22 cellular contexts compared by ENCODE assay signal in genomic region chr3:5677560-5677959, GRCh38.
DNase-seq lines count a peak whose midpoint lies in the region; FAIRE-seq and TF ChIP-seq lines count a peak whose summit lies in the region.
"Had no signal": no experiment of that assay in that cellular context is flagged by ENCODE, and none has a peak within 500 bp of the region (broad histone marks: within the 10 kb centered on the region; RNA-seq: fewer than 3 reads in every experiment).

No MANE protein-coding gene starts in this region.

- H3K4me3 ChIP-seq in OCI-LY3 (ENCODE audit: low read length), result no peak overlapping the region
- H3K4me3 ChIP-seq: A549; BLaER1 treated with 17β-estradiol and CSF1 and Interleukin-3, amounts not matched to agents 10 nM and 100 nM; GM23248 had no signal

- no peaks in the 10 kb centered on the region for H4K20me1 ChIP-seq in OCI-LY3 (ENCODE audit: insufficient read depth, low read length)
- H4K20me1 ChIP-seq: BLaER1 treated with 17β-estradiol and CSF1 and Interleukin-3, amounts not matched to agents 10 nM and 100 nM had no signal

- no peaks in the 10 kb centered on the region for H3K79me2 ChIP-seq in OCI-LY3 (ENCODE audit: low read length)

- H3K9ac ChIP-seq in OCI-LY3 (ENCODE audit: low read length), result peak overlapping the region; percentile 7; the same call in 1 of the 2 replicates
- H3K9ac ChIP-seq: BLaER1 treated with 17β-estradiol and CSF1 and Interleukin-3, amounts not matched to agents 10 nM and 100 nM; GM23248 had no signal

- peaks cover 35% of the 10 kb centered on the region for H3K4me1 ChIP-seq in OCI-LY3 (ENCODE audit: low read length)
- H3K4me1 ChIP-seq: A549; BE2C; BLaER1 treated with 17β-estradiol and CSF1 and Interleukin-3, amounts not matched to agents 10 nM and 100 nM had no signal

- H2AFZ ChIP-seq in OCI-LY3 (ENCODE audit: low read depth, low read length), result no peak overlapping the region
- H2AFZ ChIP-seq: GM23248 had no signal

- peak; percentile 61 for FAIRE-seq in D721Med (lab: Jason Lieb, UNC)
- FAIRE-seq: A549, G401.6, H1 had no signal

- DNase-seq in D721Med (ENCODE audit: insufficient read length, low spot score) (no peak), NCI-H524 treated with DMSO at 0.1 percent for 48 hours (lab: John Stamatoyannopoulos, UW) (peak; percentile 80), left kidney (ENCODE audit: low read depth, low spot score) (peak; percentile 75), NCI-H187 treated with DMSO at 0.1 percent for 48 hours (lab: John Stamatoyannopoulos, UW) (no peak), NCI-H774 (lab: John Stamatoyannopoulos, UW) (no peak)
- no peak for DNase-seq in activated CD4-positive, alpha-beta T cell treated with anti-CD3 and anti-CD28 coated beads for 48 hours
- DNase-seq: 8988T; ACHN; AML-193; BE2C; CD4-positive, alpha-beta T cell; CD8-positive, alpha-beta memory T cell; DMS53; DMS79 treated with DMSO at 0.1 percent for 48 hours; GM23248; H7; HCEC 1CT had no signal

- peak overlapping the region; percentile 50 for H3K4me2 ChIP-seq in OCI-LY3 (ENCODE audit: low read length)
- H3K4me2 ChIP-seq: A549; BLaER1 treated with 17β-estradiol and CSF1 and Interleukin-3, amounts not matched to agents 10 nM and 100 nM had no signal

- H3K27me3 ChIP-seq in OCI-LY3 (ENCODE audit: low read depth, low read length), result no peaks in the 10 kb centered on the region
- H3K27me3 ChIP-seq: BE2C; BLaER1 treated with 17β-estradiol and CSF1 and Interleukin-3, amounts not matched to agents 10 nM and 100 nM had no signal

- peak overlapping the region; percentile 75 for H3K27ac ChIP-seq in OCI-LY3 (ENCODE audit: low read length)
- H3K27ac ChIP-seq: A549; BLaER1 treated with 17β-estradiol and CSF1 and Interleukin-3, amounts not matched to agents 10 nM and 100 nM; GM23248 had no signal

- TF ChIP-seq CTCF in D721Med (IDR thresholded peaks at IDR 0.05; ENCODE audit: insufficient read depth, missing control alignments), result no peak
- TF ChIP-seq CTCF in OCI-LY3 (IDR thresholded peaks at IDR 0.05; ENCODE audit: low read depth, low read length), result no peak

- H3K36me3 ChIP-seq in OCI-LY3 (replicated peaks; ENCODE audit: low read depth, low read length), result peaks cover 38% of the 10 kb centered on the region
- H3K36me3 ChIP-seq: BE2C; BLaER1 treated with 17β-estradiol and CSF1 and Interleukin-3, amounts not matched to agents 10 nM and 100 nM had no signal

- H3K9me3 ChIP-seq in OCI-LY3 (ENCODE audit: insufficient read depth, low read length), result peaks cover 38% of the 10 kb centered on the region; the same call in 1 of the 2 replicates
- H3K9me3 ChIP-seq: A549, BE2C had no signal

Comparison
In these comparisons a context has a peak if more than half of its experiments do, and no peak if none do; other contexts are left out.
1. DNase-seq: peak in NCI-H524 treated with DMSO at 0.1 percent for 48 hours (single experiment) and left kidney (single experiment); none in D721Med (single experiment), activated CD4-positive, alpha-beta T cell treated with anti-CD3 and anti-CD28 coated beads for 48 hours (single experiment), NCI-H187 treated with DMSO at 0.1 percent for 48 hours (single experiment) and NCI-H774 (single experiment).